In genomic region chr11:124725719-124726105, GRCh38 we compare ENCODE assay signal across 1 cellular context.
TF ChIP-seq lines count a peak whose summit lies in the region.

No MANE protein-coding gene starts in this region.

TF ChIP-seq in GM23338, 12 proteins besides CTCF, POLR2A, EP300 and RAD21 (continued from another document):
- TF ChIP-seq REST (IDR thresholded peaks at IDR 0.05; ENCODE audit: unreplicated experiment) (no peak), NANOG (IDR thresholded peaks at IDR 0.05; ENCODE audit: borderline replicate concordance) (no peak), JUNB (IDR thresholded peaks at IDR 0.05; ENCODE audit: unreplicated experiment) (no peak), ETS1 (IDR thresholded peaks at IDR 0.05) (no peak), EZH2 (IDR thresholded peaks at IDR 0.05; ENCODE audit: low read depth, unreplicated experiment) (no peak), ZNF331 (CRISPR knock-in tag; IDR thresholded peaks at IDR 0.05; ENCODE audit: low read depth) (no peak)
TF ChIP-seq in GM23338: peak in this region for 0.
